Comparison of ENCODE assay signal across 8 cellular contexts in genomic region chr19:31127132-31127967, GRCh38.
A peak's percentile ranks its signal among the peaks of the same experiment; 100 is the strongest.
DNase-seq lines count a peak whose midpoint lies in the region; ATAC-seq and TF ChIP-seq lines count a peak whose summit lies in the region.

No MANE protein-coding gene starts in this region.

- peak overlapping the region; percentile 97 for H4K91ac ChIP-seq in mesenchymal stem cell (ENCODE audit: low read length)

- H2AK5ac ChIP-seq in mesenchymal stem cell (ENCODE audit: low read length, severe bottlenecking), result peak overlapping the region; percentile 88

- peak overlapping the region; percentile 77 for H3K9ac ChIP-seq in mesenchymal stem cell (ENCODE audit: low read length)

- H3K36me3 ChIP-seq in HEK293 (ENCODE audit: control insufficient read depth in 2 of 2, insufficient read depth in 1 of 2, low read length in 2 of 2), result no peaks in the 10 kb centered on the region
- H3K36me3 ChIP-seq in brain microvascular endothelial cell (replicated peaks), result no peaks in the 10 kb centered on the region
- H3K36me3 ChIP-seq in mesenchymal stem cell (ENCODE audit: control insufficient read depth in 1 of 2, insufficient read depth in 2 of 2, low read depth in 1 of 2, low read length in 2 of 2), result peaks cover 0 to 39% of the 10 kb centered on the region in 2 experiments

- H2BK120ac ChIP-seq in mesenchymal stem cell (ENCODE audit: low read depth, low read length), result peak overlapping the region; percentile 83

- peak overlapping the region; percentile 70 for H4K8ac ChIP-seq in mesenchymal stem cell (ENCODE audit: low read length)

- H3K4me3 ChIP-seq in HEK293 (ENCODE audit: low read depth, low read length) (no peak overlapping the region), brain microvascular endothelial cell (ENCODE audit: low read depth, low read length) (peak overlapping the region; percentile 12), mesenchymal stem cell (ENCODE audit: insufficient read depth in 1 of 2, low read depth in 1 of 2, low read length in 2 of 2) (peak overlapping the region in 1 of 2 experiments; percentile 23)

- H3K79me1 ChIP-seq in mesenchymal stem cell (replicated peaks; ENCODE audit: low read length, poor library complexity, severe bottlenecking), result peaks cover 9% of the 10 kb centered on the region

- peak overlapping the region in 1 of 2 experiments; percentile 36 for H3K23ac ChIP-seq in mesenchymal stem cell (ENCODE audit: low read length in 2 of 2)

- CTCF ChIA-PET in HEK293 (lab: Yijun Ruan, JAX), result interaction anchor here (0.6 to 1.4 kb wide), 4 partner anchors 17 to 216 kb away, joined by 3 to 5 read pairs (median 4); no protein-coding TSS in a partner anchor

- in situ Hi-C loops in brain microvascular endothelial cell (cut with HindIII; ENCODE audit: low pct_ligation_motif_present, low sequenced_read_pairs), result no loop called here

- H2BK12ac ChIP-seq in mesenchymal stem cell (ENCODE audit: low read length in 2 of 2), result peak overlapping the region; percentile 91 to 93

- TF ChIP-seq CTCF in HEK293 (tag by site-specific recombination; IDR thresholded peaks at IDR 0.05) (no peak), brain microvascular endothelial cell (IDR thresholded peaks at IDR 0.05; ENCODE audit: low read depth, low read length, missing control alignments) (no peak)

- POLR2A ChIA-PET in HEK293 (lab: Yijun Ruan, JAX), result no interaction called here

- no peak overlapping the region for H3K4me2 ChIP-seq in mesenchymal stem cell (ENCODE audit: low read length, poor library complexity, severe bottlenecking)

- peak overlapping the region in 1 of 2 experiments; percentile 37 for H3K14ac ChIP-seq in mesenchymal stem cell (ENCODE audit: low read length in 2 of 2)

- no peak overlapping the region for H2AFZ ChIP-seq in mesenchymal stem cell (ENCODE audit: low read depth, low read length)

- 28% methylated on average over 14 of the region's 14 CpGs for WGBS in mesenchymal stem cell

- peak overlapping the region; percentile 99 for H2BK5ac ChIP-seq in mesenchymal stem cell (ENCODE audit: low read depth, low read length, poor library complexity, severe bottlenecking)

- H2BK15ac ChIP-seq in mesenchymal stem cell (ENCODE audit: low read depth, poor library complexity, severe bottlenecking), result peak overlapping the region; percentile 86

- H3K27me3 ChIP-seq in brain microvascular endothelial cell (replicated peaks) (no peaks in the 10 kb centered on the region), mesenchymal stem cell (ENCODE audit: control insufficient read depth in 1 of 2, insufficient read depth in 1 of 2, low read length in 2 of 2) (no peaks in the 10 kb centered on the region)

- no peaks in the 10 kb centered on the region for H3K4me1 ChIP-seq in HEK293 (ENCODE audit: control insufficient read depth, insufficient read depth, low read length)
- H3K4me1 ChIP-seq in mesenchymal stem cell (ENCODE audit: control insufficient read depth, insufficient read depth, low read depth, low read length), result peaks cover 22% of the 10 kb centered on the region

- peak overlapping the region; percentile 27 to 70 for H3K4ac ChIP-seq in mesenchymal stem cell (ENCODE audit: low read depth in 1 of 2, low read length in 2 of 2)

- H3K9me3 ChIP-seq in HEK293 (ENCODE audit: control insufficient read depth, insufficient read depth, low read depth, low read length) (no peaks in the 10 kb centered on the region), mesenchymal stem cell (ENCODE audit: control insufficient read depth, low read length) (peaks cover 3% of the 10 kb centered on the region)

- H3K27ac ChIP-seq in HEK293 (ENCODE audit: extremely low read depth, low read depth, low read length), result no peak overlapping the region
- H3K27ac ChIP-seq in brain microvascular endothelial cell, result peak overlapping the region; percentile 99
- peak overlapping the region; percentile 100 for H3K27ac ChIP-seq in mesenchymal stem cell (ENCODE audit: low read length, poor library complexity, severe bottlenecking)

- ATAC-seq in GM19023 (IDR thresholded peaks at IDR 0.05; ENCODE audit: unreplicated experiment), result no peak
- no peak for ATAC-seq in GM19351 (IDR thresholded peaks at IDR 0.05; ENCODE audit: unreplicated experiment)

- H3K18ac ChIP-seq in mesenchymal stem cell (ENCODE audit: low read depth in 1 of 2, low read length in 2 of 2), result peak overlapping the region; percentile 92 to 98

- DNase-seq in A172 (ENCODE audit: low spot score) (peak; percentile 92), brain microvascular endothelial cell (peak; percentile 97), mesenchymal stem cell (peak; percentile 98), NCI-H774 (lab: John Stamatoyannopoulos, UW) (no peak), NCI-H510A treated with DMSO at 0.1 percent for 48 hours (lab: John Stamatoyannopoulos, UW) (no peak)

TF ChIP-seq in HEK293, 187 proteins besides CTCF, POLR2A, EP300 and RAD21:
- TF ChIP-seq ZIC2 (tag by site-specific recombination; IDR thresholded peaks at IDR 0.05) (peak; percentile 46; the same call in 1 of the 2 replicates), ZNF768 (tag by site-specific recombination; IDR thresholded peaks at IDR 0.05) (no peak)
TF ChIP-seq in HEK293: peak in this region for 1.

Comparison
In these comparisons a context has a peak if more than half of its experiments do, and no peak if none do; other contexts are left out.
1. DNase-seq: peak in A172 (single experiment), brain microvascular endothelial cell (single experiment) and mesenchymal stem cell (single experiment); none in NCI-H774 (single experiment) and NCI-H510A treated with DMSO at 0.1 percent for 48 hours (single experiment).